Comparison of ENCODE assay signal across 8 cellular contexts in the genomic region with DNA sequence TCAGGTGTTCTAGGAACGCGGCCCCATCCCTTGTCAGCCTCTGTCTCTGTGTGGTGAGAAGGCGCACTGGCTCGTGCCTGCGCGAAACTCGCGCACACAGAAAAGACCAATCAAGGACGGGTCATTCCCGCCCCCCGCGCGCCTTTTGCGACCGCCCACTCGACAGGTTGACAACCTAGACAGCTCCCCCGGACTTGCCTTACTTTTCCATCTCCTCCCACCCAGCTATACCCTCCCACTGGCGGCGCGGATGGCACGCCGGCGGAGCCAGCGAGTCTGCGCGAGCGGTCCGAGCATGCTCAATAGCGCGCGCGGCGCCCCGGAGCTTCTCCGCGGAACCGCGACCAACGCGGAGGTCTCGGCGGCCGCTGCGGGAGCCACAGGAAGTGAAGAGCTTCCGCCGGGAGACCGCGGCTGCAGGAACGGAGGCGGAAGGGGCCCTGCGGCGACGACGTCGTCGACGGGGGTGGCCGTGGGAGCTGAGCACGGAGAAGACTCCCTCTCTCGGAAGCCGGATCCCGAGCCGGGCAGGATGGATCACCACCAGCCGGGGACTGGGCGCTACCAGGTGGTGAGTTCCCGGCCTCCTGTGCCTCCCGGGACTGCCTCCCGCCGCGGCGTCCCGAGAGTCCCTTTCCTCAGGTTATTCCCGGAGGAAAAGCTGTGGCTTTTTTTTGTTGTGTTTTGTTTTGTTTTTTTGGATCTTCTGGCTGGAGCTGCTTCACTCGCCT. TPM values are rescaled to one million over a fixed set of nuclear protein-coding genes. Genes with fewer than 3 reads are reported as not detected.
A peak's percentile ranks its signal among the peaks of the same experiment; 100 is the strongest.
DNase-seq lines count a peak whose midpoint lies in the region; ATAC-seq and TF ChIP-seq lines count a peak whose summit lies in the region.

NDFIP2 (plus strand) TSS at position 202 of the 731 bp plus-strand sequence; CDS start at position 251, 49 bp downstream.

- H3K9me3 Mint-ChIP-seq in activated T-helper 2 cell treated with anti-CD3 and anti-CD28 coated beads, Interferon-gamma antibody, Interleukin-2, Interleukin-4, amounts not matched to agents 10 μg/mL and 5 μg/mL and 100 μg/mL, durations not matched to agents 14 hours and 24 hours and 36 hours: no peaks in the 10 kb centered on the region
- H3K9me3 Mint-ChIP-seq in natural killer cell: no peaks in the 10 kb centered on the region

- POLR2A ChIA-PET in RWPE1 (lab: Yijun Ruan, JAX; ENCODE audit: low non-redundant PET): interaction anchor here (0.6 to 1.3 kb wide), 4 partner anchors 30 to 291 kb away, joined by 3 to 9 read pairs (median 5); no protein-coding TSS in a partner anchor

- peak within 1 kb of the TSS; percentile 83 for H3K9ac ChIP-seq in DND-41 (ENCODE audit: low read depth, low read length)

- H3K79me2 ChIP-seq in DND-41 (ENCODE audit: insufficient read depth, low read length): peaks cover 48% of the 10 kb centered on the region

- H4K20me1 ChIP-seq in DND-41 (ENCODE audit: insufficient read depth, low read length): peaks cover 5% of the 10 kb centered on the region; the same call in 1 of the 2 replicates

- TF ChIP-seq CTCF in DND-41 (IDR thresholded peaks at IDR 0.05; ENCODE audit: borderline replicate concordance, extremely low read depth, low read length, poor library complexity, severe bottlenecking): no peak
- no peak for TF ChIP-seq CTCF in RWPE1 (conservative IDR thresholded peaks at IDR 0.05; ENCODE audit: low read depth)
- TF ChIP-seq CTCF in natural killer cell (IDR thresholded peaks at IDR 0.05): no peak

- ATAC-seq in DND-41 (ENCODE audit: insufficient read depth, low read depth): peak; percentile 79
- peak; percentile 88 for ATAC-seq in GM21825 (IDR thresholded peaks at IDR 0.05; ENCODE audit: unreplicated experiment)
- ATAC-seq in natural killer cell: peak; percentile 72 to 88 (median 82)

- peak within 1 kb of the TSS; percentile 93 for H3K27ac Mint-ChIP-seq in activated T-helper 2 cell treated with anti-CD3 and anti-CD28 coated beads, Interferon-gamma antibody, Interleukin-2, Interleukin-4, amounts not matched to agents 10 μg/mL and 5 μg/mL and 100 μg/mL, durations not matched to agents 14 hours and 24 hours and 36 hours
- peak within 1 kb of the TSS; percentile 90 to 96 for H3K27ac Mint-ChIP-seq in natural killer cell

- no peaks in the 10 kb centered on the region for H3K27me3 Mint-ChIP-seq in activated T-helper 2 cell treated with anti-CD3 and anti-CD28 coated beads, Interferon-gamma antibody, Interleukin-2, Interleukin-4, amounts not matched to agents 10 μg/mL and 5 μg/mL and 100 μg/mL, durations not matched to agents 14 hours and 24 hours and 36 hours (ENCODE audit: low read depth)
- peaks cover 15 to 26% of the 10 kb centered on the region in 2 donors for H3K27me3 Mint-ChIP-seq in natural killer cell (ENCODE audit: low read depth in 2 of 2)

- H3K36me3 ChIP-seq in DND-41 (ENCODE audit: insufficient read depth, low read length): peaks cover 17% of the 10 kb centered on the region

- H3K9me3 ChIP-seq in DND-41 (ENCODE audit: insufficient read depth, low read length, severe bottlenecking): no peaks in the 10 kb centered on the region

- no peaks in the 10 kb centered on the region for H3K27me3 ChIP-seq in DND-41 (ENCODE audit: insufficient read depth, low read length, poor library complexity)

- H3K4me2 ChIP-seq in DND-41 (ENCODE audit: insufficient read depth, low read length): peak within 1 kb of the TSS; percentile 73

- H2AFZ ChIP-seq in DND-41 (ENCODE audit: low read depth, low read length): peak within 1 kb of the TSS; percentile 59

- peaks cover 43% of the 10 kb centered on the region for H3K4me1 ChIP-seq in DND-41 (ENCODE audit: insufficient read depth, low read length)

- H3K27ac ChIP-seq in DND-41 (ENCODE audit: low read length): peak within 1 kb of the TSS; percentile 94
- H3K27ac ChIP-seq in RWPE1: peak within 1 kb of the TSS; percentile 94

- H3K36me3 Mint-ChIP-seq in activated T-helper 2 cell treated with anti-CD3 and anti-CD28 coated beads, Interferon-gamma antibody, Interleukin-2, Interleukin-4, amounts not matched to agents 10 μg/mL and 5 μg/mL and 100 μg/mL, durations not matched to agents 14 hours and 24 hours and 36 hours (ENCODE audit: low read depth): peaks cover 35% of the 10 kb centered on the region
- H3K36me3 Mint-ChIP-seq in natural killer cell: peaks cover 8% of the 10 kb centered on the region

- intact Hi-C loops in activated T-helper 2 cell treated with anti-CD3 and anti-CD28 coated beads, Interferon-gamma antibody, Interleukin-2, Interleukin-4, amounts not matched to agents 10 μg/mL and 5 μg/mL and 100 μg/mL, durations not matched to agents 14 hours and 24 hours and 36 hours (cut with micrococcal nuclease): loop anchor here (1.0 to 2.0 kb wide), 8 partner anchors 13 to 88 kb away; partner anchors contain the start of gene RBM26
- intact Hi-C loops in natural killer cell (cut with micrococcal nuclease): loop anchor here (1.0 to 5.0 kb wide), 3 partner anchors 30 to 996 kb away; no protein-coding TSS in a partner anchor

- peak within 1 kb of the TSS; percentile 87 for H3K4me3 Mint-ChIP-seq in activated T-helper 2 cell treated with anti-CD3 and anti-CD28 coated beads, Interferon-gamma antibody, Interleukin-2, Interleukin-4, amounts not matched to agents 10 μg/mL and 5 μg/mL and 100 μg/mL, durations not matched to agents 14 hours and 24 hours and 36 hours (ENCODE audit: low read depth)
- H3K4me3 Mint-ChIP-seq in natural killer cell: peak within 1 kb of the TSS; percentile 96

- H3K4me1 Mint-ChIP-seq in activated T-helper 2 cell treated with anti-CD3 and anti-CD28 coated beads, Interferon-gamma antibody, Interleukin-2, Interleukin-4, amounts not matched to agents 10 μg/mL and 5 μg/mL and 100 μg/mL, durations not matched to agents 14 hours and 24 hours and 36 hours (ENCODE audit: low read depth): peaks cover 58% of the 10 kb centered on the region
- peaks cover 40 to 47% of the 10 kb centered on the region in 2 donors for H3K4me1 Mint-ChIP-seq in natural killer cell

- DNase-seq in DND-41 (peak; percentile 92), Kasumi-1 (lab: John Stamatoyannopoulos, UW) (peak; percentile 47 to 66), RWPE1 (ENCODE audit: low spot score) (peak; percentile 45), fibroblast of peridontal ligament (ENCODE audit: extremely low read depth) (peak; percentile 75), natural killer cell (peak; percentile 83)
- peak; percentile 90 for DNase-seq in activated T-helper 2 cell treated with anti-CD3 and anti-CD28 coated beads, Interferon-gamma antibody, Interleukin-2, Interleukin-4, amounts not matched to agents 10 μg/mL and 5 μg/mL and 100 μg/mL, durations not matched to agents 14 hours and 24 hours and 36 hours (ENCODE audit: low spot score)
- peak; percentile 93 for DNase-seq in stimulated activated naive CD4-positive, alpha-beta T cell treated with Interleukin-2 at 50 U/mL for 16 hours (lab: John Stamatoyannopoulos, UW)

- CTCF ChIA-PET in RWPE1 (lab: Yijun Ruan, JAX): interaction anchor here (0.6 to 2.0 kb wide), 7 partner anchors 49 to 150 kb away, joined by 3 to 8 read pairs (median 3); no protein-coding TSS in a partner anchor

- peak within 1 kb of the TSS; percentile 89 to 90 for H3K4me3 ChIP-seq in DND-41 (ENCODE audit: low read depth in 1 of 2, low read length in 2 of 2)

RNA-seq across cellular contexts. Expression of gene NDFIP2, which starts in this region (rescaled TPM):
- total RNA-seq in activated T-helper 2 cell treated with anti-CD3 and anti-CD28 coated beads, Interferon-gamma antibody, Interleukin-2, Interleukin-4, amounts not matched to agents 10 μg/mL and 5 μg/mL and 100 μg/mL, durations not matched to agents 14 hours and 24 hours and 36 hours: 227 and 231 TPM in 2 replicates
- 1 to 10 TPM; 2.6 to 9.6 (median 3.6) TPM for total RNA-seq in natural killer cell

Comparison
In these comparisons a context has a peak if more than half of its experiments do, and no peak if none do; other contexts are left out.
1. Peak in every context shown above with its lines: DNase-seq, ATAC-seq, H3K4me3 ChIP-seq and H3K27ac ChIP-seq.
2. RNA of gene NDFIP2 (total RNA-seq): 227 to 231 TPM in activated T-helper 2 cell treated with anti-CD3 and anti-CD28 coated beads, Interferon-gamma antibody, Interleukin-2, Interleukin-4, amounts not matched to agents 10 μg/mL and 5 μg/mL and 100 μg/mL, durations not matched to agents 14 hours and 24 hours and 36 hours; 2.6 to 9.6 TPM in natural killer cell; every median in the first group is over 10 times any median in the second.